8 cellular contexts compared by ENCODE assay signal in the genomic region with DNA sequence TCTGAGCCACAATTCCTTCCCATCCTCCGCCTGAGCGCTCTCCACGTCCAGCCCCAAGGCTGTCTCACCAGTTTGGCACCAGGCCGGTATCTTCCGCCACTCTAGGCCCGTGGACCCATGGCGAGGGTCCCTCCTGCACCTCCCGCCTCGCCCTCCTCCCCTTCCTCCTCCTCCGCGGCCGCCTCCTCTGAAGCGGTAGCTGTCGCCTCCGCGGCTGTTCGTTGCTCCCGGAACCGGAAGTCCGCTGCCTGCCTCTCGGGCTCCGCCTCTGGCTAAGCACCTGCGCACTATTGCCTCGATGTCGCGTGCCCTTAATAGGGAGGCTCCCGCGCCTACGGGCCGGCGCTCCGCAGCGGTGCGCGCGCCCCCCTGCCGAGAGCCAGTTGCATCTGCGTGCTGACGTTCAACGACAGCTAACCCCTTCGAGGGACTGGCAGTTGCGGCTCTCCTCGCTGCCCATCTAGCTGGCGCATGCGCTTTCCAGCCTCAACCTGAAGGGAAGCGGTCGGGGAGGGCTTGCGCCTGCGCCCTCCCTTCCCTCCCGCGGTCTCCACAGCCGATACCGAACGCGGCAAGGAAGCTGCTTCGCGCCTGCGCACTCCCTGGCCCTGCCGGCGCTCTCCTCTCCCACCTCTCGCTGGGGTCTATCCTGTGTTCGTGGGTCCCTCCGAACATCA. TPM values are rescaled to one million over a fixed set of nuclear protein-coding genes. Genes with fewer than 3 reads are reported as not detected.
DNase-seq lines count a peak whose midpoint lies in the region; ATAC-seq and TF ChIP-seq lines count a peak whose summit lies in the region.

A gene with protein sequence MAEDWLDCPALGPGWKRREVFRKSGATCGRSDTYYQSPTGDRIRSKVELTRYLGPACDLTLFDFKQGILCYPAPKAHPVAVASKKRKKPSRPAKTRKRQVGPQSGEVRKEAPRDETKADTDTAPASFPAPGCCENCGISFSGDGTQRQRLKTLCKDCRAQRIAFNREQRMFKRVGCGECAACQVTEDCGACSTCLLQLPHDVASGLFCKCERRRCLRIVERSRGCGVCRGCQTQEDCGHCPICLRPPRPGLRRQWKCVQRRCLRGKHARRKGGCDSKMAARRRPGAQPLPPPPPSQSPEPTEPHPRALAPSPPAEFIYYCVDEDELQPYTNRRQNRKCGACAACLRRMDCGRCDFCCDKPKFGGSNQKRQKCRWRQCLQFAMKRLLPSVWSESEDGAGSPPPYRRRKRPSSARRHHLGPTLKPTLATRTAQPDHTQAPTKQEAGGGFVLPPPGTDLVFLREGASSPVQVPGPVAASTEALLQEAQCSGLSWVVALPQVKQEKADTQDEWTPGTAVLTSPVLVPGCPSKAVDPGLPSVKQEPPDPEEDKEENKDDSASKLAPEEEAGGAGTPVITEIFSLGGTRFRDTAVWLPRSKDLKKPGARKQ (minus strand): TSS at position 229 of the 677 bp plus-strand sequence. CDS start 1,531 bp downstream, outside the sequence.

- peak within 1 kb of the TSS; percentile 85 to 90 for H3K4me3 ChIP-seq in testis

- no peaks in the 10 kb centered on the region for H3K9me3 Mint-ChIP-seq in activated naive CD8-positive, alpha-beta T cell (ENCODE audit: low read depth)

- peak; percentile 98 for DNase-seq in NCI-H1105 (lab: John Stamatoyannopoulos, UW)
- peak; percentile 96 for DNase-seq in SKM-1 treated with dmso at 0.1 percent for 144 hours (lab: John Stamatoyannopoulos, UW; ENCODE audit: unreplicated experiment)
- peak; percentile 73 for DNase-seq in glomerular endothelial cell (ENCODE audit: extremely low read depth, low read depth, low spot score)
- DNase-seq in omental fat pad (ENCODE audit: low spot score): peak; percentile 84
- peak; percentile 97 for DNase-seq in testis

- no peak for TF ChIP-seq CTCF in omental fat pad (IDR thresholded peaks at IDR 0.05)
- peak in 2 of 3 experiments; percentile 22 for TF ChIP-seq CTCF in testis (IDR thresholded peaks at IDR 0.05)

- H3K27ac Mint-ChIP-seq in activated naive CD8-positive, alpha-beta T cell: peak within 1 kb of the TSS; percentile 96

- peak; percentile 92 for TF ChIP-seq POLR2A in GM10847 (IDR thresholded peaks at IDR 0.05; ENCODE audit: extremely low read depth, insufficient read length)
- peak; percentile 78 for TF ChIP-seq POLR2A in testis (IDR thresholded peaks at IDR 0.05)

- no peaks in the 10 kb centered on the region for H3K27me3 Mint-ChIP-seq in activated naive CD8-positive, alpha-beta T cell

- H3K27me3 ChIP-seq in testis: no peaks in the 10 kb centered on the region

- peak within 1 kb of the TSS; percentile 98 for H3K4me3 Mint-ChIP-seq in activated naive CD8-positive, alpha-beta T cell

- intact Hi-C loops in testis (cut with DNase I; ENCODE audit: low total_unique reads): no loop called here

- ATAC-seq in HG02623 (IDR thresholded peaks at IDR 0.05; ENCODE audit: unreplicated experiment) (peak; percentile 91), omental fat pad (ENCODE audit: low FRiP score) (peak; percentile 96)

- peaks cover 17% of the 10 kb centered on the region for H3K4me1 ChIP-seq in testis

- peaks cover 33% of the 10 kb centered on the region for H3K4me1 Mint-ChIP-seq in activated naive CD8-positive, alpha-beta T cell (ENCODE audit: low read depth)

- 0 to 2% methylated on average over 24 to 60 of the region's 63 CpGs for WGBS in testis, 2 donors

- no peaks in the 10 kb centered on the region for H3K36me3 ChIP-seq in testis (ENCODE audit: low read depth, missing control alignments)

- no peaks in the 10 kb centered on the region for H3K9me3 ChIP-seq in testis

- H3K36me3 Mint-ChIP-seq in activated naive CD8-positive, alpha-beta T cell: peaks cover 12% of the 10 kb centered on the region

- H3K27ac ChIP-seq in testis: peak within 1 kb of the TSS; percentile 92 to 95

RNA-seq across cellular contexts. Expression of the gene that starts here (rescaled TPM):
- total RNA-seq in glomerular endothelial cell: 55.2 and 65.3 TPM in 2 replicates
- total RNA-seq in omental fat pad: 10 to 100 TPM; 49.5 to 63.6 (median 59.4) TPM
- total RNA-seq in testis: 100 to 1,000 TPM; 181 to 200 TPM
- 225 TPM for polyA plus RNA-seq in testis (ENCODE audit: insufficient read depth, low read depth, low replicate concordance)

Comparison
In these comparisons a context has a peak if more than half of its experiments do, and no peak if none do; other contexts are left out.
1. Peak in every context shown above with its lines: DNase-seq, ATAC-seq, H3K4me3 ChIP-seq and H3K27ac ChIP-seq.
2. CTCF ChIP-seq: peak in testis (2 of 3); none in omental fat pad (0 of 3).